ENCODE assay signal across 16 cellular contexts in genomic region chr12:79527498-79527897, GRCh38.
"Had no signal": no experiment of that assay in that cellular context is flagged by ENCODE, and none has a peak within 500 bp of the region (broad histone marks: within the 10 kb centered on the region; RNA-seq: fewer than 3 reads in every experiment).

No MANE protein-coding gene starts in this region.

- H3K4me2 ChIP-seq: smooth muscle cell had no signal

- H3K4me3 ChIP-seq: cardiac muscle cell, gastrocnemius medialis, heart left ventricle, lung, prostate gland, smooth muscle cell, stomach, thoracic aorta had no signal

- H3K36me3 ChIP-seq: cardiac muscle cell, gastrocnemius medialis, heart left ventricle, prostate gland, stomach, thoracic aorta, WERI-Rb-1 had no signal

- H3K27ac ChIP-seq: cardiac muscle cell, gastrocnemius medialis, heart left ventricle, prostate gland, stomach, thoracic aorta, WERI-Rb-1 had no signal

- DNase-seq: activated CD4-positive, alpha-beta T cell treated with anti-CD3 and anti-CD28 coated beads, Interleukin-2, amount 50 U/mL, for 48 hours; activated naive CD4-positive, alpha-beta T cell treated with Interleukin-2 at 50 U/mL for 16 hours; activated naive CD8-positive, alpha-beta T cell treated with anti-CD3 and anti-CD28 coated beads, Interleukin-2, amount 50 U/mL, for 24 hours; aorta; erythroblast; gastrocnemius medialis; heart left ventricle; left colon; right cardiac atrium; stomach; WERI-Rb-1 had no signal

- H3K27me3 ChIP-seq: cardiac muscle cell, heart left ventricle, stomach had no signal

- H3K4me1 ChIP-seq: gastrocnemius medialis, prostate gland had no signal

- H3K9me3 ChIP-seq: gastrocnemius medialis, heart left ventricle, prostate gland, stomach, thoracic aorta had no signal
